Comparison of ENCODE assay signal across 14 cellular contexts in the genomic region with DNA sequence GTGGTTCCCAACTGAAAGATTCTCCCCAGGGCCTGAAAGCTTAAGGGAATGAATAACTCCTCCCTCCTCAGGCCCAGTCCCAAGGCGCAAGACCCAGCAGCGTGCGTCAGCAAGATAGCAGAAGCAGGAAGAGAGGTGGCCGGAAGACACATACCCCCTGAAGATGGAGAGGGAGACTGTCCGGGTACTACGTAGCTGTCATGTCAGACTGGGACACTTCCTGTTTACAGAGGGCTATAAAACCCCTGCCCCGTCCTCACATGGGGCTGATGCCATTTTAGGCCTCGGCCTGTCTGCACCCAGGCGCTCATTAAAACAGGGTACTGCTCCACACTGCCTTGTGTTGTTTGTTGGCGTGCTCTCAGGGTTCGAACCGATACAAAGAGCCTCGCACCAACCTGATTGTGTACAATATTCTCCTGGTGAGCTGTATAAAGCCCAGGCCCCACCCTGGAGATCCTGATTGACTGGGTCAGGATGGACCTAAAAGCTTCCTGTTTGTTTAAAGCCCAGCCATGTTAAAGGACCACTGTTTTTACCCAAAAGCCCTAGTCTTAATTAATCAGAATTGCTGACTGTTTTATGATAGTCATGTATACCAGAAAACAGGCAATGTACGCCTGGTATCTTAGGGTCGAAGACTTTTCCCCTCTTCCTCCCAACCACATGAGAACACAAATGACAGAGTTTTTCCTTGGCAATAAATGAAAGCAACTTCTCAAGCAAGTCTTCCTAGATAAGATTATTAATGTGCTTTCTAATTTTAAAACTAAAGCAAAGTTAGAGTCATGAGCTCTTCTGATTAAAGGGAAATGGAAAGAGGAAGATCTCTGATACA.
DNase-seq lines count a peak whose midpoint lies in the region; ATAC-seq and TF ChIP-seq lines count a peak whose summit lies in the region.
"Had no signal": no experiment of that assay in that cellular context is flagged by ENCODE, and none has a peak within 500 bp of the region (broad histone marks: within the 10 kb centered on the region; RNA-seq: fewer than 3 reads in every experiment).

No MANE protein-coding gene starts in this region.

- H3K4me1 ChIP-seq in esophagus squamous epithelium, result peaks cover 0 to 37% (median 20%) of the 10 kb centered on the region in 3 donors
- no peaks in the 10 kb centered on the region for H3K4me1 ChIP-seq in urinary bladder (ENCODE audit: insufficient read depth)
- H3K4me1 ChIP-seq: colonic mucosa had no signal

- H3K4me1 Mint-ChIP-seq in mesothelial cell of epicardium, result peaks cover 47% of the 10 kb centered on the region

- intact Hi-C loops in Right ventricle myocardium superior (cut with DNase I) (no loop called here), Right ventricle myocardium inferior (cut with DNase I) (loop anchor here (5.0 to 10.0 kb wide), 3 partner anchors 180 to 458 kb away; a partner anchor contains a TSS), esophagus squamous epithelium (cut with DNase I) (no loop called here)

- no peaks in the 10 kb centered on the region for H3K9me3 Mint-ChIP-seq in mesothelial cell of epicardium
- H3K9me3 Mint-ChIP-seq: CD8-positive, alpha-beta T cell had no signal

- peak; percentile 21 for ATAC-seq in Right ventricle myocardium superior (ENCODE audit: poor library complexity)
- no peak for ATAC-seq in Right ventricle myocardium inferior
- ATAC-seq in HG02759 (IDR thresholded peaks at IDR 0.05; ENCODE audit: unreplicated experiment), result no peak
- ATAC-seq: CD8-positive, alpha-beta T cell had no signal

- H3K4me3 Mint-ChIP-seq in mesothelial cell of epicardium, result no peak overlapping the region
- H3K4me3 Mint-ChIP-seq: CD8-positive, alpha-beta T cell had no signal

- H3K27ac Mint-ChIP-seq in mesothelial cell of epicardium, result peak overlapping the region; percentile 33
- H3K27ac Mint-ChIP-seq: CD8-positive, alpha-beta T cell had no signal

- DNase-seq in Right ventricle myocardium superior, result no peak
- no peak for DNase-seq in Right ventricle myocardium inferior (ENCODE audit: missing footprints)
- no peak for DNase-seq in esophagus squamous epithelium (lab: John Stamatoyannopoulos, UW)
- no peak for DNase-seq in mesothelial cell of epicardium (ENCODE audit: low spot score in 2 of 2, unreplicated experiment in 2 of 2)
- DNase-seq in NCI-H226, result no peak
- no peak for DNase-seq in NOMO-1 (lab: John Stamatoyannopoulos, UW; ENCODE audit: unreplicated experiment in 2 of 2)
- DNase-seq: CD8-positive, alpha-beta T cell; colonic mucosa; NCI-H1436; NCI-H510A; stomach had no signal

- 72 to 79% methylated on average over 7 to 14 of the region's 15 CpGs for WGBS in esophagus squamous epithelium, 2 donors
- WGBS in urinary bladder, result 81% methylated on average over 15 of the region's 15 CpGs

- peaks cover 2% of the 10 kb centered on the region for H3K36me3 Mint-ChIP-seq in mesothelial cell of epicardium
- H3K36me3 Mint-ChIP-seq: CD8-positive, alpha-beta T cell had no signal

- no peaks in the 10 kb centered on the region for H3K9me3 ChIP-seq in esophagus squamous epithelium
- H3K9me3 ChIP-seq: colonic mucosa, stomach had no signal

- H3K27me3 ChIP-seq in esophagus squamous epithelium, result no peaks in the 10 kb centered on the region
- H3K27me3 ChIP-seq: colonic mucosa, stomach had no signal

- H3K36me3 ChIP-seq in esophagus squamous epithelium (no peaks in the 10 kb centered on the region), urinary bladder (ENCODE audit: insufficient read depth) (no peaks in the 10 kb centered on the region)
- H3K36me3 ChIP-seq: colonic mucosa, stomach had no signal

- H3K4me3 ChIP-seq in esophagus squamous epithelium (no peak overlapping the region), urinary bladder (ENCODE audit: low read depth, low read length) (no peak overlapping the region)
- H3K4me3 ChIP-seq: colonic mucosa, stomach had no signal

- TF ChIP-seq CTCF in esophagus squamous epithelium (IDR thresholded peaks at IDR 0.05) (no peak), mesothelial cell of epicardium (IDR thresholded peaks at IDR 0.05; ENCODE audit: unreplicated experiment) (no peak)

- no peaks in the 10 kb centered on the region for H3K27me3 Mint-ChIP-seq in mesothelial cell of epicardium (ENCODE audit: low read depth)

- peak overlapping the region; percentile 26 to 63 (median 47) for H3K27ac ChIP-seq in esophagus squamous epithelium
- peak overlapping the region; percentile 52 for H3K27ac ChIP-seq in urinary bladder (ENCODE audit: low read depth)
- H3K27ac ChIP-seq: colonic mucosa, VCaP had no signal

- no peak for TF ChIP-seq POLR2A in esophagus squamous epithelium (IDR thresholded peaks at IDR 0.05)
